14 cellular contexts compared by ENCODE assay signal in the genomic region with DNA sequence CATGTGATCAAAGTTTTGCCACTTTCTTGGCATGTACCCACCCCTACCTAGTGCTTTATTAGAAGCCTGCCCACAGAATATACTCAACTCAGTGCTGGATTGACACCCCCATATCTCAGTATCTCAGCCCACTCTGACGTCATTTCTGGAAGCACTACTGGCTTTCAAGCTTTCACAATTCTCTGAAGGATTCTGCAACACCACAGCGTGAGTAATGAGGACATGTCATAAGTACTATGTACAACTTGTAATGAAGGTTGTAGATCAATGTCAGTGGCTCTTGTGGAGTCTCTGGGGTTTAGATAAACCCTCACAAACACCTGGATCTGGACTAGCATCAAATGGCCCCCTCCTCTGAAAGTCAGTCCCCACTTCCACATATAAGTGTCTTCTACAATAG. TPM values are rescaled to one million over a fixed set of nuclear protein-coding genes. Genes with fewer than 3 reads are reported as not detected.
DNase-seq lines count a peak whose midpoint lies in the region; ATAC-seq and TF ChIP-seq lines count a peak whose summit lies in the region.
"Had no signal": no experiment of that assay in that cellular context is flagged by ENCODE, and none has a peak within 500 bp of the region (broad histone marks: within the 10 kb centered on the region; RNA-seq: fewer than 3 reads in every experiment).

No MANE protein-coding gene starts in this region.

- no peak for TF ChIP-seq CTCF in psoas muscle (IDR thresholded peaks at IDR 0.05)
- no peak for TF ChIP-seq CTCF in coronary artery (IDR thresholded peaks at IDR 0.05)

- POLR2A ChIA-PET in CD4-positive, alpha-beta memory T cell (lab: Charles Lee; ENCODE audit: partially characterized antibody), result no interaction called here

- no peaks in the 10 kb centered on the region for H3K27me3 ChIP-seq in psoas muscle (ENCODE audit: insufficient read depth in 3 of 3, low read length in 2 of 3)
- H3K27me3 ChIP-seq in CD4-positive, alpha-beta memory T cell (ENCODE audit: insufficient read depth, low read length), result no peaks in the 10 kb centered on the region
- H3K27me3 ChIP-seq: tibial artery had no signal

- peaks cover 21% of the 10 kb centered on the region for H3K9me3 Mint-ChIP-seq in T-helper 2 cell treated with Interferon-gamma antibody and Interleukin-4, amounts not matched to agents 5 μg/mL and 100 μg/mL, for 36 hours
- H3K9me3 Mint-ChIP-seq in CD4-positive, alpha-beta memory T cell, result peaks cover 8 to 43% (median 35%) of the 10 kb centered on the region in 8 donors

- H3K4me3 Mint-ChIP-seq in T-helper 2 cell treated with Interferon-gamma antibody and Interleukin-4, amounts not matched to agents 5 μg/mL and 100 μg/mL, for 36 hours, result no peak overlapping the region
- H3K4me3 Mint-ChIP-seq in CD4-positive, alpha-beta memory T cell, result no peak overlapping the region

- H3K4me3 ChIP-seq in psoas muscle, result no peak overlapping the region
- no peak overlapping the region for H3K4me3 ChIP-seq in CD4-positive, alpha-beta memory T cell (ENCODE audit: low read length in 2 of 2)
- no peak overlapping the region for H3K4me3 ChIP-seq in coronary artery
- H3K4me3 ChIP-seq: tibial artery had no signal

- H3K27me3 Mint-ChIP-seq in T-helper 2 cell treated with Interferon-gamma antibody and Interleukin-4, amounts not matched to agents 5 μg/mL and 100 μg/mL, for 36 hours (ENCODE audit: low read depth), result peaks cover 8% of the 10 kb centered on the region
- peaks cover 7 to 9% of the 10 kb centered on the region in 2 donors for H3K27me3 Mint-ChIP-seq in CD4-positive, alpha-beta memory T cell

- 60 to 75% (median 64%) methylated on average over 2 of the region's 2 CpGs for WGBS in psoas muscle, 3 donors

- no peak overlapping the region for H3K27ac ChIP-seq in psoas muscle
- no peak overlapping the region for H3K27ac ChIP-seq in CD4-positive, alpha-beta memory T cell (ENCODE audit: low read depth, low read length)
- no peak overlapping the region for H3K27ac ChIP-seq in coronary artery
- H3K27ac ChIP-seq: 22Rv1, tibial artery had no signal

- no peaks in the 10 kb centered on the region for H3K36me3 ChIP-seq in psoas muscle (ENCODE audit: insufficient read depth in 1 of 2, low read depth in 1 of 2)
- H3K36me3 ChIP-seq in CD4-positive, alpha-beta memory T cell (ENCODE audit: insufficient read depth, low read length), result no peaks in the 10 kb centered on the region
- H3K36me3 ChIP-seq: tibial artery had no signal

- no peaks in the 10 kb centered on the region for H3K36me3 Mint-ChIP-seq in T-helper 2 cell treated with Interferon-gamma antibody and Interleukin-4, amounts not matched to agents 5 μg/mL and 100 μg/mL, for 36 hours (ENCODE audit: low read depth)
- H3K36me3 Mint-ChIP-seq in CD4-positive, alpha-beta memory T cell, result peaks cover 16 to 27% of the 10 kb centered on the region in 2 donors

- DNase-seq in T-helper 2 cell treated with Interferon-gamma antibody and Interleukin-4, amounts not matched to agents 5 μg/mL and 100 μg/mL, for 36 hours (ENCODE audit: low spot score), result peak; percentile 10
- no peak for DNase-seq in T-helper 2 cell
- DNase-seq in MV-4-11 (lab: John Stamatoyannopoulos, UW), result peak; percentile 91
- no peak for DNase-seq in psoas muscle
- DNase-seq in mesenteric fat pad (ENCODE audit: low spot score), result no peak
- DNase-seq in CD4-positive, alpha-beta memory T cell, result no peak
- no peak for DNase-seq in coronary artery (ENCODE audit: low spot score)
- DNase-seq: caudate nucleus; NCI-H524; stimulated activated CD4-positive, alpha-beta T cell treated with anti-CD3 and anti-CD28 coated beads, Interleukin-4, amount 100 ng/mL, for 24 hours; SW 1271 had no signal

- CTCF ChIA-PET in CD4-positive, alpha-beta memory T cell (lab: Charles Lee; ENCODE audit: partially characterized antibody), result no interaction called here

- peak; percentile 91 for ATAC-seq in esophagus mucosa
- ATAC-seq in psoas muscle, result peak in 3 of 4 donors; percentile 35 to 71 (median 44)

- H3K27ac Mint-ChIP-seq in T-helper 2 cell treated with Interferon-gamma antibody and Interleukin-4, amounts not matched to agents 5 μg/mL and 100 μg/mL, for 36 hours, result no peak overlapping the region
- peak overlapping the region in 1 of 7 donors; percentile 57 for H3K27ac Mint-ChIP-seq in CD4-positive, alpha-beta memory T cell

- intact Hi-C loops in psoas muscle (cut with DNase I), result no loop called here
- intact Hi-C loops in CD4-positive, alpha-beta memory T cell (cut with micrococcal nuclease), result no loop called here

- no peaks in the 10 kb centered on the region for H3K9me3 ChIP-seq in psoas muscle
- peaks cover 0 to 4% of the 10 kb centered on the region in 2 donors for H3K9me3 ChIP-seq in CD4-positive, alpha-beta memory T cell (ENCODE audit: control insufficient read depth in 1 of 2, low read length in 2 of 2)

- H3K4me1 Mint-ChIP-seq in T-helper 2 cell treated with Interferon-gamma antibody and Interleukin-4, amounts not matched to agents 5 μg/mL and 100 μg/mL, for 36 hours (ENCODE audit: low read depth), result peaks cover 2% of the 10 kb centered on the region
- H3K4me1 Mint-ChIP-seq in CD4-positive, alpha-beta memory T cell, result peaks cover 0 to 15% (median 10%) of the 10 kb centered on the region in 4 donors

- H3K4me1 ChIP-seq in psoas muscle, result no peaks in the 10 kb centered on the region
- H3K4me1 ChIP-seq in CD4-positive, alpha-beta memory T cell (ENCODE audit: insufficient read depth, low read length), result peaks cover 3% of the 10 kb centered on the region
- H3K4me1 ChIP-seq: tibial artery had no signal

RNA-seq across cellular contexts. Expression of a gene that starts 57.2 kb away (rescaled TPM):
- 0.12 TPM for total RNA-seq in esophagus mucosa
- total RNA-seq in psoas muscle, result under 1 TPM; 0.08 to 0.28 (median 0.16) TPM
- polyA plus RNA-seq in psoas muscle, result under 1 TPM; 0.04 to 0.26 (median 0.09) TPM
- 0.45 TPM for total RNA-seq in mesenteric fat pad
- 1 to 10 TPM; 3.9 TPM for total RNA-seq in CD4-positive, alpha-beta memory T cell
- polyA plus RNA-seq in CD4-positive, alpha-beta memory T cell, result under 1 TPM; 0.18 to 0.96 TPM

Comparison
In these comparisons a context has a peak if more than half of its experiments do, and no peak if none do; other contexts are left out.
1. DNase-seq: peak in T-helper 2 cell treated with Interferon-gamma antibody and Interleukin-4, amounts not matched to agents 5 μg/mL and 100 μg/mL, for 36 hours (single experiment) and MV-4-11 (single experiment); none in T-helper 2 cell (0 of 5), psoas muscle (0 of 2), mesenteric fat pad (single experiment), CD4-positive, alpha-beta memory T cell (0 of 5) and coronary artery (single experiment).